Comparison of ENCODE assay signal across 16 cellular contexts in genomic region chr2:191166756-191167445, GRCh38. TPM values are rescaled to one million over a fixed set of nuclear protein-coding genes. Genes with fewer than 3 reads are reported as not detected.
DNase-seq lines count a peak whose midpoint lies in the region; ATAC-seq and TF ChIP-seq lines count a peak whose summit lies in the region.
"Had no signal": no experiment of that assay in that cellular context is flagged by ENCODE, and none has a peak within 500 bp of the region (broad histone marks: within the 10 kb centered on the region; RNA-seq: fewer than 3 reads in every experiment).

No MANE protein-coding gene starts in this region.

- peak overlapping the region; percentile 8 for H2BK120ac ChIP-seq in mesenchymal stem cell (ENCODE audit: low read depth, low read length)

- no peak overlapping the region for H3K23ac ChIP-seq in mesenchymal stem cell (ENCODE audit: low read length in 2 of 2)

- H3K9me3 ChIP-seq in cardiac muscle cell (ENCODE audit: low read depth) (no peaks in the 10 kb centered on the region), mesenchymal stem cell (ENCODE audit: control insufficient read depth, low read length) (no peaks in the 10 kb centered on the region)
- H3K9me3 ChIP-seq: gastroesophageal sphincter, thyroid gland had no signal

- peaks cover 62% of the 10 kb centered on the region for H3K4me1 Mint-ChIP-seq in chondrocyte (ENCODE audit: low read depth)
- H3K4me1 Mint-ChIP-seq: naive B cell had no signal

- peaks cover 2% of the 10 kb centered on the region for H3K36me3 Mint-ChIP-seq in chondrocyte (ENCODE audit: low read depth)
- H3K36me3 Mint-ChIP-seq: naive B cell had no signal

- peak overlapping the region; percentile 62 for H3K9ac ChIP-seq in mesenchymal stem cell (ENCODE audit: low read length)

- H3K9me3 Mint-ChIP-seq in chondrocyte (ENCODE audit: low read depth), result peaks cover 3% of the 10 kb centered on the region
- H3K9me3 Mint-ChIP-seq: naive B cell had no signal

- peak overlapping the region; percentile 55 for H4K8ac ChIP-seq in mesenchymal stem cell (ENCODE audit: low read length)

- H2BK12ac ChIP-seq in mesenchymal stem cell (ENCODE audit: low read length in 2 of 2), result peak overlapping the region; percentile 21 to 84

- H3K36me3 ChIP-seq in cardiac muscle cell, result no peaks in the 10 kb centered on the region
- no peaks in the 10 kb centered on the region for H3K36me3 ChIP-seq in mesenchymal stem cell (ENCODE audit: control insufficient read depth in 1 of 2, insufficient read depth in 2 of 2, low read depth in 1 of 2, low read length in 2 of 2)
- H3K36me3 ChIP-seq: gastroesophageal sphincter, thyroid gland had no signal

- no peaks in the 10 kb centered on the region for H3K79me1 ChIP-seq in mesenchymal stem cell (replicated peaks; ENCODE audit: low read length, poor library complexity, severe bottlenecking)

- ATAC-seq in HG02973 (IDR thresholded peaks at IDR 0.05; ENCODE audit: unreplicated experiment), result no peak
- no peak for ATAC-seq in GM21723 (IDR thresholded peaks at IDR 0.05; ENCODE audit: unreplicated experiment)

- H2AK5ac ChIP-seq in mesenchymal stem cell (ENCODE audit: low read length, severe bottlenecking), result peak overlapping the region; percentile 15

- H3K14ac ChIP-seq in mesenchymal stem cell (ENCODE audit: low read length in 2 of 2), result no peak overlapping the region

- H3K27me3 ChIP-seq in cardiac muscle cell, result no peaks in the 10 kb centered on the region
- H3K27me3 ChIP-seq in mesenchymal stem cell (ENCODE audit: control insufficient read depth in 1 of 2, insufficient read depth in 1 of 2, low read length in 2 of 2), result no peaks in the 10 kb centered on the region
- H3K27me3 ChIP-seq: gastroesophageal sphincter, thyroid gland had no signal

- H3K27ac ChIP-seq in cardiac muscle cell, result peak overlapping the region; percentile 33
- H3K27ac ChIP-seq in mesenchymal stem cell (ENCODE audit: low read length, poor library complexity, severe bottlenecking), result no peak overlapping the region
- H3K27ac ChIP-seq in temporal lobe (ENCODE audit: low read depth, low read length), result peak overlapping the region; percentile 19
- H3K27ac ChIP-seq: C4-2B had no signal

- no peak overlapping the region for H3K4me2 ChIP-seq in mesenchymal stem cell (ENCODE audit: low read length, poor library complexity, severe bottlenecking)

- DNase-seq in cardiac muscle cell (ENCODE audit: low read depth in 1 of 2, low spot score in 1 of 2) (no peak), cardiac septum (ENCODE audit: low spot score) (no peak), chondrocyte (ENCODE audit: low spot score) (no peak), mesenchymal stem cell (no peak)
- DNase-seq in stimulated activated CD4-positive, alpha-beta T cell treated with anti-CD3 and anti-CD28 coated beads, Interleukin-15, amount 100 ng/mL, for 24 hours, result no peak
- DNase-seq: activated naive CD4-positive, alpha-beta T cell; cortex of kidney; naive B cell; NCI-H1092 treated with DMSO at 0.1 percent for 48 hours; NCI-H69; thyroid gland had no signal

- H3K4me1 ChIP-seq in cardiac muscle cell (ENCODE audit: low read depth), result peaks cover 27% of the 10 kb centered on the region
- H3K4me1 ChIP-seq in mesenchymal stem cell (ENCODE audit: control insufficient read depth, insufficient read depth, low read depth, low read length), result no peaks in the 10 kb centered on the region

- H3K4me3 ChIP-seq in cardiac muscle cell (no peak overlapping the region), mesenchymal stem cell (ENCODE audit: insufficient read depth in 1 of 2, low read depth in 1 of 2, low read length in 2 of 2) (peak overlapping the region in 1 of 2 experiments; percentile 6)
- H3K4me3 ChIP-seq: gastroesophageal sphincter, thyroid gland had no signal

- no peaks in the 10 kb centered on the region for H3K27me3 Mint-ChIP-seq in chondrocyte (ENCODE audit: low read depth)

- H4K91ac ChIP-seq in mesenchymal stem cell (ENCODE audit: low read length), result peak overlapping the region; percentile 50

- WGBS in mesenchymal stem cell, result 90% methylated on average over 3 of the region's 4 CpGs

- no peak overlapping the region for H2AFZ ChIP-seq in mesenchymal stem cell (ENCODE audit: low read depth, low read length)

- no peak for TF ChIP-seq CTCF in cardiac muscle cell (IDR thresholded peaks at IDR 0.05; ENCODE audit: low read depth, low read length)
- TF ChIP-seq CTCF in chondrocyte (IDR thresholded peaks at IDR 0.05), result no peak

- no peak overlapping the region for H3K4me3 Mint-ChIP-seq in chondrocyte (ENCODE audit: unreplicated experiment)
- H3K4me3 Mint-ChIP-seq: naive B cell had no signal

- no peak overlapping the region for H2BK15ac ChIP-seq in mesenchymal stem cell (ENCODE audit: low read depth, poor library complexity, severe bottlenecking)

- no peak overlapping the region for H2BK5ac ChIP-seq in mesenchymal stem cell (ENCODE audit: low read depth, low read length, poor library complexity, severe bottlenecking)

- H3K4ac ChIP-seq in mesenchymal stem cell (ENCODE audit: low read depth in 1 of 2, low read length in 2 of 2), result peak overlapping the region; percentile 19 to 75

- H3K18ac ChIP-seq in mesenchymal stem cell (ENCODE audit: low read depth in 1 of 2, low read length in 2 of 2), result peak overlapping the region; percentile 76 to 79

- H3K27ac Mint-ChIP-seq in chondrocyte (ENCODE audit: unreplicated experiment), result peak overlapping the region; percentile 39

- intact Hi-C loops in cardiac septum (cut with DNase I), result loop anchor here (5.0 to 10.0 kb wide), 4 partner anchors 60 to 508 kb away; partner anchors contain the start of gene NABP1

RNA-seq across cellular contexts. Expression of gene STAT4, which starts 16.1 kb away (rescaled TPM):
- 0.32 and 0.45 TPM in 2 replicates for total RNA-seq in cardiac muscle cell
- polyA plus RNA-seq in cardiac muscle cell, result 0.31 and 0.87 TPM in 2 replicates
- 37.8 TPM for total RNA-seq in cardiac septum
- 1.3 to 12.4 TPM (median 11.5 TPM) in 3 replicates for total RNA-seq in chondrocyte
- 1.1 TPM for polyA plus RNA-seq in mesenchymal stem cell (2013, experiment 1 of 2)
- polyA plus RNA-seq in mesenchymal stem cell (2013, experiment 2 of 2), result 1.0 TPM
- 3.0 TPM for total RNA-seq in temporal lobe
